In the genomic region with DNA sequence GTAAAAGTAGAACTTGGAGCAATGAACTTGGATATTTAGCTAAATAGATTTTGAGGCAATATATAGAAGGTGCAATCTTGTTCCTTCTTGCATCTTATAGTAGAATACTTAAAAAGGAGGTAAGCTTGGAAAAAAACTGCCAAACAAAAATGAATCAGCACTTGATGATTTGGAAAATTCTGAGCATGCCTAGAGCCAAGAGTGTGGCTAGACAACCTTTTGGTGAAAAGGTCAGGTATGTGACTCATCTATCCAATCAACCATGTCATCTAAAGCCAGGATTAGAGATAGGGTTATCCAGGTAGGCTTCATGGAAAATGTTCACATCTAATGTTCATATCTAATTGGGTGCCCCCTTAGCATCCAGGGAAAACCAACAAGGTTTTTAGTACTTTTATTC, we compare ENCODE assay signal across 26 cellular contexts.
"Had no signal": no experiment of that assay in that cellular context is flagged by ENCODE, and none has a peak within 500 bp of the region (broad histone marks: within the 10 kb centered on the region; RNA-seq: fewer than 3 reads in every experiment).

No MANE protein-coding gene starts in this region.

- H3K36me3 ChIP-seq: breast epithelium, gastroesophageal sphincter, prostate gland, right lobe of liver, transverse colon had no signal

- H3K4me3 ChIP-seq: breast epithelium, gastroesophageal sphincter, prostate gland, right lobe of liver, transverse colon had no signal

- H3K27me3 ChIP-seq: breast epithelium, gastroesophageal sphincter, right lobe of liver, transverse colon had no signal

- H3K4me3 Mint-ChIP-seq: activated CD4-positive, alpha-beta T cell treated with anti-CD3 and anti-CD28 coated beads, Interleukin-2, amount 10 ng/mL, durations not matched to agents 7 days and 5 days; immature natural killer cell; naive thymus-derived CD8-positive, alpha-beta T cell; stimulated activated naive CD8-positive, alpha-beta T cell treated with anti-CD3 and anti-CD28 coated beads, Interleukin-15, Interleukin-2, amounts not matched to agents 100 ng/mL and 50 ng/mL, for 24 hours had no signal

- H3K27me3 Mint-ChIP-seq: activated CD4-positive, alpha-beta T cell treated with anti-CD3 and anti-CD28 coated beads, Interleukin-2, amount 10 ng/mL, durations not matched to agents 7 days and 5 days; naive thymus-derived CD8-positive, alpha-beta T cell; stimulated activated naive CD8-positive, alpha-beta T cell treated with anti-CD3 and anti-CD28 coated beads, Interleukin-15, Interleukin-2, amounts not matched to agents 100 ng/mL and 50 ng/mL, for 24 hours had no signal

- ATAC-seq: activated CD4-positive, CD25-positive, alpha-beta regulatory T cell treated with anti-CD3 and anti-CD28 coated beads, Interleukin-2, amount 50 U/mL, for 24 hours; esophagus mucosa; gastroesophageal sphincter; left ventricle myocardium superior; naive thymus-derived CD8-positive, alpha-beta T cell; right lobe of liver had no signal

- H3K27ac Mint-ChIP-seq: activated CD4-positive, alpha-beta T cell treated with anti-CD3 and anti-CD28 coated beads, Interleukin-2, amount 10 ng/mL, durations not matched to agents 7 days and 5 days; immature natural killer cell; naive thymus-derived CD8-positive, alpha-beta T cell; stimulated activated naive CD8-positive, alpha-beta T cell treated with anti-CD3 and anti-CD28 coated beads, Interleukin-15, Interleukin-2, amounts not matched to agents 100 ng/mL and 50 ng/mL, for 24 hours had no signal

- H3K27ac ChIP-seq: breast epithelium, gastroesophageal sphincter, prostate gland, right lobe of liver, transverse colon had no signal

- H3K9me3 Mint-ChIP-seq: activated CD4-positive, alpha-beta T cell treated with anti-CD3 and anti-CD28 coated beads, Interleukin-2, amount 10 ng/mL, durations not matched to agents 7 days and 5 days; stimulated activated naive CD8-positive, alpha-beta T cell treated with anti-CD3 and anti-CD28 coated beads, Interleukin-15, Interleukin-2, amounts not matched to agents 100 ng/mL and 50 ng/mL, for 24 hours had no signal

- H3K4me1 ChIP-seq: breast epithelium, gastroesophageal sphincter, prostate gland, right lobe of liver, transverse colon had no signal

- H3K36me3 Mint-ChIP-seq: immature natural killer cell; naive thymus-derived CD8-positive, alpha-beta T cell had no signal

- DNase-seq: activated CD4-positive, alpha-beta T cell treated with anti-CD3 and anti-CD28 coated beads, Interleukin-2, amount 10 ng/mL, durations not matched to agents 7 days and 5 days; activated CD8-positive, alpha-beta memory T cell treated with anti-CD3 and anti-CD28 coated beads, Interleukin-2, amount 50 U/mL, for 48 hours; activated effector memory CD4-positive, alpha-beta T cell treated with Interleukin-2 at 50 U/mL for 16 hours; activated naive CD4-positive, alpha-beta T cell treated with anti-CD3 and anti-CD28 coated beads, Interleukin-2, amount 50 U/mL, for 16 hours; activated T-cell treated with anti-CD3 and anti-CD28 coated beads, Interleukin-2, amount 50 U/mL, for 48 hours; aorta; cerebellar nuclear complex; cortex of kidney; effector CD4-positive, alpha-beta T cell; immature natural killer cell; kidney glomerular epithelial cell; left ventricle myocardium superior; mesenchymal stem cell; naive thymus-derived CD8-positive, alpha-beta T cell; right lobe of liver; small intestine; stimulated activated CD4-positive, alpha-beta T cell treated with anti-CD3 and anti-CD28 coated beads, Interleukin-15, amount 100 ng/mL, for 24 hours; stimulated activated CD4-positive, alpha-beta T cell treated with anti-CD3 and anti-CD28 coated beads, Interleukin-2, amount 100 ng/mL, for 48 hours; T1000; transverse colon had no signal

- H3K4me1 Mint-ChIP-seq: activated CD4-positive, alpha-beta T cell treated with anti-CD3 and anti-CD28 coated beads, Interleukin-2, amount 10 ng/mL, durations not matched to agents 7 days and 5 days; immature natural killer cell; naive thymus-derived CD8-positive, alpha-beta T cell had no signal
